ENCODE assay signal across 13 cellular contexts in genomic region chr3:104907507-104907906, GRCh38.
DNase-seq lines count a peak whose midpoint lies in the region; ATAC-seq and TF ChIP-seq lines count a peak whose summit lies in the region.
"Had no signal": no experiment of that assay in that cellular context is flagged by ENCODE, and none has a peak within 500 bp of the region (broad histone marks: within the 10 kb centered on the region; RNA-seq: fewer than 3 reads in every experiment).

No MANE protein-coding gene starts in this region.

- TF ChIP-seq CTCF in AG09319 (IDR thresholded peaks at IDR 0.05; ENCODE audit: low read depth, low read length) (no peak), brain microvascular endothelial cell (IDR thresholded peaks at IDR 0.05; ENCODE audit: low read depth, low read length, missing control alignments) (no peak), tibial artery (IDR thresholded peaks at IDR 0.05) (no peak)

- DNase-seq in AG09319 (ENCODE audit: extremely low read depth, low read depth), result peak; percentile 15
- DNase-seq in M059J (ENCODE audit: low read depth), result peak; percentile 89
- DNase-seq in brain microvascular endothelial cell, result peak; percentile 82
- DNase-seq in hepatic stellate cell (ENCODE audit: low spot score), result peak; percentile 50
- DNase-seq in tibial artery, result no peak
- no peak for DNase-seq in activated CD8-positive, alpha-beta memory T cell treated with anti-CD3 and anti-CD28 coated beads for 24 hours
- no peak for DNase-seq in GM19238 (ENCODE audit: insufficient read length, low spot score)
- DNase-seq: activated CD4-positive, alpha-beta memory T cell treated with anti-CD3 and anti-CD28 coated beads, Interleukin-2, amount 10 ng/mL, durations not matched to agents 7 days and 5 days; hippocampal formation; NCI-H2171; occipital lobe had no signal

- peaks cover 0 to 8% (median 0%) of the 10 kb centered on the region in 3 donors for H3K9me3 ChIP-seq in tibial artery

- H3K4me1 ChIP-seq in tibial artery, result peaks cover 0 to 17% (median 0%) of the 10 kb centered on the region in 4 donors

- peak overlapping the region; percentile 80 for H3K27ac ChIP-seq in brain microvascular endothelial cell
- H3K27ac ChIP-seq in tibial artery, result peak overlapping the region in 1 of 2 donors; percentile 30

- no peak overlapping the region for H3K4me3 ChIP-seq in brain microvascular endothelial cell (ENCODE audit: low read depth, low read length)
- no peak overlapping the region for H3K4me3 ChIP-seq in tibial artery

- H3K27me3 ChIP-seq in brain microvascular endothelial cell (replicated peaks) (no peaks in the 10 kb centered on the region), tibial artery (no peaks in the 10 kb centered on the region)

- H3K36me3 ChIP-seq in brain microvascular endothelial cell (replicated peaks), result no peaks in the 10 kb centered on the region
- H3K36me3 ChIP-seq in tibial artery, result no peaks in the 10 kb centered on the region

- ATAC-seq in HG03159 (IDR thresholded peaks at IDR 0.05; ENCODE audit: unreplicated experiment), result no peak
- ATAC-seq: stimulated activated effector memory CD8-positive, alpha-beta T cell treated with anti-CD3 and anti-CD28 coated beads, Interleukin-12 subunit alpha, Interleukin-12 subunit beta, amount 100 ng/mL, for 72 hours had no signal

- in situ Hi-C loops in brain microvascular endothelial cell (cut with HindIII; ENCODE audit: low pct_ligation_motif_present, low sequenced_read_pairs), result no loop called here

- intact Hi-C loops in tibial artery (cut with DNase I; ENCODE audit: low total_unique reads), result no loop called here

Comparison
In these comparisons a context has a peak if more than half of its experiments do, and no peak if none do; other contexts are left out.
1. DNase-seq: peak in AG09319 (single experiment), M059J (single experiment), brain microvascular endothelial cell (single experiment) and hepatic stellate cell (single experiment); none in tibial artery (0 of 2), activated CD8-positive, alpha-beta memory T cell treated with anti-CD3 and anti-CD28 coated beads for 24 hours (single experiment) and GM19238 (single experiment).